Comparison of ENCODE assay signal across 11 cellular contexts in the genomic region with DNA sequence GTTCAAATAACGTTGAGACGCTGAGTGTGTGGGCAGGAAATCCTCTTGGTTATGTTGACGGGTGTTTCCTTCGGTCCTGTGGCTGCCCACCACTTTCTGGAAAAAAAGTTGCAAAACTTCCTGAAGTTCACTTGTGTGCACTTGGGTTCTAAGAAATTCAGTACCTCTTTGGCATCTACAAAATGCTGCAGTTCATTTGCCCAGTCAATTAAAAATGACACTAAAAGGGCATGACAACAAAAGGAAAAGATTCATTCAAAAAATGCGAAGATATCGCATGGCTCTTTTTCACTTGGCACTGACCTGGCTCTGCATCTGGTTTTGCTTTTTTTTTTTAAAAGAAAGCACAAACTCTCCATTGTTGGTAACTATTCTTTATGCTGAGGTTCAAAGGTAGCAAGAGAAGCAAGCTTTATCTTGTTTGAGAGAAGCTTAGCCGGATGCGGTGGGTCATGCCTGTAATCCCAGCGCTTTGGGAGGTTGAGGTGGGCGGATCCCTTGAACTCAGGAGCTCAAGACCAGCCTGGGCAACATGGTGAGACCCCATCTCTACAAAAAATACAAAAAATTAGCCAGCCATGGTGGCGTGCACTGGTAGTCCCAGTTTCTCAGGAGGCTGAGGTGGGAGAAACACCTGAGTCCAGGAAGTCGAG. TPM values are rescaled to one million over a fixed set of nuclear protein-coding genes. Genes with fewer than 3 reads are reported as not detected.
A peak's percentile ranks its signal among the peaks of the same experiment; 100 is the strongest.
DNase-seq lines count a peak whose midpoint lies in the region; ATAC-seq, FAIRE-seq and TF ChIP-seq lines count a peak whose summit lies in the region.
"Had no signal": no experiment of that assay in that cellular context is flagged by ENCODE, and none has a peak within 500 bp of the region (broad histone marks: within the 10 kb centered on the region; RNA-seq: fewer than 3 reads in every experiment).

No MANE protein-coding gene starts in this region.

- H3K9ac ChIP-seq in HepG2 (ENCODE audit: insufficient read depth, low read depth, low read length), result peak overlapping the region; percentile 77

- H3K27me3 Mint-ChIP-seq in activated T-helper 1 cell treated with anti-CD3 and anti-CD28 coated beads, Interleukin-12 subunit alpha, Interleukin-12 subunit beta, Interleukin-2, Interleukin-4 antibody, amounts not matched to agents 30 ng/mL and 10 ng/mL and 1 ng/mL, durations not matched to agents 14 hours and 24 hours and 36 hours (ENCODE audit: insufficient read depth), result no peaks in the 10 kb centered on the region

- no TSS peak for BruUV-seq in HepG2 (replicated peaks; lab: Mats Ljungman, UMichigan)

- FAIRE-seq in HepG2 (lab: Jason Lieb, UNC), result peak; percentile 93

- H3K4me3 Mint-ChIP-seq in activated T-helper 1 cell treated with anti-CD3 and anti-CD28 coated beads, Interleukin-12 subunit alpha, Interleukin-12 subunit beta, Interleukin-2, Interleukin-4 antibody, amounts not matched to agents 30 ng/mL and 10 ng/mL and 1 ng/mL, durations not matched to agents 14 hours and 24 hours and 36 hours, result peak overlapping the region; percentile 76

- H3K9me3 Mint-ChIP-seq in activated T-helper 1 cell treated with anti-CD3 and anti-CD28 coated beads, Interleukin-12 subunit alpha, Interleukin-12 subunit beta, Interleukin-2, Interleukin-4 antibody, amounts not matched to agents 30 ng/mL and 10 ng/mL and 1 ng/mL, durations not matched to agents 14 hours and 24 hours and 36 hours, result no peaks in the 10 kb centered on the region

- peak overlapping the region; percentile 89 for H3K27ac Mint-ChIP-seq in activated T-helper 1 cell treated with anti-CD3 and anti-CD28 coated beads, Interleukin-12 subunit alpha, Interleukin-12 subunit beta, Interleukin-2, Interleukin-4 antibody, amounts not matched to agents 30 ng/mL and 10 ng/mL and 1 ng/mL, durations not matched to agents 14 hours and 24 hours and 36 hours

- H3K4me3 ChIP-seq in HepG2 (replicated peaks in 1 of 3; ENCODE audit: insufficient read depth in 1 of 3, low read depth in 2 of 3, low read length in 3 of 3) (peak overlapping the region; percentile 38 to 51 (median 41); a peak in 4 of 6 replicates), vagina (no peak overlapping the region)
- H3K4me3 ChIP-seq: cardiac muscle cell, SK-N-MC had no signal

- H3K27ac ChIP-seq in HepG2 (ENCODE audit: extremely low read length, insufficient read depth, low read length) (peak overlapping the region; percentile 98), vagina (peak overlapping the region; percentile 64)
- H3K27ac ChIP-seq: cardiac muscle cell, SK-N-MC had no signal

- WGBS in HepG2 (ENCODE audit: low lambda C conversion rate), result 3% methylated on average over 12 of the region's 12 CpGs

- H3K4me2 ChIP-seq in HepG2 (ENCODE audit: low read depth, low read length), result peak overlapping the region; percentile 78

- POLR2A ChIA-PET in HepG2 (lab: Yijun Ruan, JAX), result interaction anchor here (0.7 to 18.2 kb wide), 9 partner anchors 8 to 194 kb away, joined by 3 to 945 read pairs (median 11); partner anchors contain the start of genes CCDC117 and XBP1

- peak; percentile 45 for ATAC-seq in HepG2
- no peak for ATAC-seq in GM18873 (IDR thresholded peaks at IDR 0.05; ENCODE audit: low FRiP score, unreplicated experiment)
- ATAC-seq in HG03175 (IDR thresholded peaks at IDR 0.05; ENCODE audit: unreplicated experiment), result no peak
- no peak for ATAC-seq in SK-N-SH treated with all-trans-retinoic acid at 6 μM for 48 hours

- peaks cover 34% of the 10 kb centered on the region for H3K36me3 Mint-ChIP-seq in activated T-helper 1 cell treated with anti-CD3 and anti-CD28 coated beads, Interleukin-12 subunit alpha, Interleukin-12 subunit beta, Interleukin-2, Interleukin-4 antibody, amounts not matched to agents 30 ng/mL and 10 ng/mL and 1 ng/mL, durations not matched to agents 14 hours and 24 hours and 36 hours (ENCODE audit: low read depth)

- H3K79me2 ChIP-seq in HepG2 (ENCODE audit: insufficient read depth, low read length), result peaks cover 5% of the 10 kb centered on the region

- H3K9me3 ChIP-seq in HepG2 (ENCODE audit: low read length) (no peaks in the 10 kb centered on the region), vagina (no peaks in the 10 kb centered on the region)

- H2AFZ ChIP-seq in HepG2 (ENCODE audit: low read length), result no peak overlapping the region

- in situ Hi-C loops in HepG2 (cut with HindIII; ENCODE audit: extremely low pct_ligation_motif_present, low pct_unique_long_range_greater_than_20kb), result no loop called here

- H3K4me1 Mint-ChIP-seq in activated T-helper 1 cell treated with anti-CD3 and anti-CD28 coated beads, Interleukin-12 subunit alpha, Interleukin-12 subunit beta, Interleukin-2, Interleukin-4 antibody, amounts not matched to agents 30 ng/mL and 10 ng/mL and 1 ng/mL, durations not matched to agents 14 hours and 24 hours and 36 hours (ENCODE audit: low read depth), result peaks cover 81% of the 10 kb centered on the region

- no peaks in the 10 kb centered on the region for H3K27me3 ChIP-seq in HepG2 (ENCODE audit: control insufficient read depth in 1 of 2, insufficient read depth in 2 of 2, low read length in 2 of 2)
- H3K27me3 ChIP-seq in vagina, result no peaks in the 10 kb centered on the region
- H3K27me3 ChIP-seq: cardiac muscle cell had no signal

- TF ChIP-seq POLR2A in HepG2 (IDR thresholded peaks at IDR 0.05; ENCODE audit: insufficient read depth in 1 of 2, low read depth in 2 of 2, low read length in 2 of 2) (no peak), vagina (IDR thresholded peaks at IDR 0.05) (no peak)

- H4K20me1 ChIP-seq in HepG2 (ENCODE audit: insufficient read depth, low read length), result no peaks in the 10 kb centered on the region

- TF ChIP-seq EP300 in HepG2 (IDR thresholded peaks at IDR 0.05; ENCODE audit: low read depth in 2 of 2, low read length in 2 of 2), result peak; percentile 62 to 90; a peak in 2 of 4 replicates
- TF ChIP-seq EP300 in HepG2 (CRISPR knock-in tag; IDR thresholded peaks at IDR 0.05; ENCODE audit: borderline replicate concordance), result peak; percentile 88

- no peak for TF ChIP-seq CTCF in HepG2 (CRISPR knock-in tag; IDR thresholded peaks at IDR 0.05)
- no peak for TF ChIP-seq CTCF in vagina (IDR thresholded peaks at IDR 0.05)

- no peak for TF ChIP-seq RAD21 in HepG2 (CRISPR knock-in tag; IDR thresholded peaks at IDR 0.05)

- intact Hi-C loops in activated T-helper 1 cell treated with anti-CD3 and anti-CD28 coated beads, Interleukin-12 subunit alpha, Interleukin-12 subunit beta, Interleukin-2, Interleukin-4 antibody, amounts not matched to agents 30 ng/mL and 10 ng/mL and 1 ng/mL, durations not matched to agents 14 hours and 24 hours and 36 hours (cut with micrococcal nuclease), result loop anchor here (1.0 to 5.0 kb wide), 4 partner anchors 12 to 139 kb away; no protein-coding TSS in a partner anchor
- intact Hi-C loops in HepG2 (cut with micrococcal nuclease; ENCODE audit: unreplicated experiment) (loop anchor here (1.0 kb wide), 1 partner anchor 9 kb away; no protein-coding TSS in a partner anchor), vagina (cut with DNase I) (no loop called here)

- CTCF ChIA-PET in HepG2 (lab: Yijun Ruan, JAX; ENCODE audit: low intra/inter-chr PET ratio, low total read pairs), result no interaction called here

- no peaks in the 10 kb centered on the region for H3K36me3 ChIP-seq in HepG2 (replicated peaks in 1 of 2; ENCODE audit: control insufficient read depth in 1 of 2, insufficient read depth in 2 of 2, low read length in 2 of 2)
- H3K36me3 ChIP-seq in vagina, result no peaks in the 10 kb centered on the region
- H3K36me3 ChIP-seq: cardiac muscle cell had no signal

- H3K4me1 ChIP-seq in HepG2 (ENCODE audit: insufficient read depth, low read length), result peaks cover 94% of the 10 kb centered on the region
- peaks cover 32% of the 10 kb centered on the region for H3K4me1 ChIP-seq in vagina

- peak; percentile 39 for DNase-seq in stimulated activated CD4-positive, alpha-beta T cell treated with anti-CD3 and anti-CD28 coated beads, Interleukin-15, amount 100 ng/mL, for 24 hours
- no peak for DNase-seq in stimulated activated CD4-positive, alpha-beta T cell treated with anti-CD3 and anti-CD28 coated beads, Interleukin-4, amount 100 ng/mL, for 24 hours
- peak; percentile 60 for DNase-seq in activated T-helper 1 cell treated with anti-CD3 and anti-CD28 coated beads, Interleukin-12 subunit alpha, Interleukin-12 subunit beta, Interleukin-2, Interleukin-4 antibody, amounts not matched to agents 30 ng/mL and 10 ng/mL and 1 ng/mL, durations not matched to agents 14 hours and 24 hours and 36 hours (ENCODE audit: low spot score)
- DNase-seq in HepG2 (ENCODE audit: low spot score) (peak; percentile 96), vagina (ENCODE audit: extremely low spot score in 2 of 2) (no peak)
- DNase-seq: COR-L47 had no signal

RNA-seq across cellular contexts. Expression of gene XBP1, which starts 10.6 kb away (rescaled TPM):
- 177 and 181 TPM in 2 replicates for total RNA-seq in activated T-helper 1 cell treated with anti-CD3 and anti-CD28 coated beads, Interleukin-12 subunit alpha, Interleukin-12 subunit beta, Interleukin-2, Interleukin-4 antibody, amounts not matched to agents 30 ng/mL and 10 ng/mL and 1 ng/mL, durations not matched to agents 14 hours and 24 hours and 36 hours
- total RNA-seq in HepG2 (2016; rRNA removed; fragmentation: Illumina TruSeq; extraction: Trizol) (313 and 427 TPM in 2 replicates), vagina (141 TPM)
- total RNA-seq in HepG2 (2016; cell fraction: cytosol; rRNA removed; fragmentation: Illumina TruSeq; extraction: Trizol; ENCODE audit: low read depth), result 141 and 153 TPM in 2 replicates
- total RNA-seq in HepG2 (2016; cell fraction: insoluble cytoplasmic fraction; rRNA removed; fragmentation: Illumina TruSeq; extraction: Trizol), result 301 and 418 TPM in 2 replicates
- 264 and 299 TPM in 2 replicates for total RNA-seq in HepG2 (2016; cell fraction: membrane; rRNA removed; fragmentation: Illumina TruSeq; extraction: Trizol)
- 351 and 393 TPM in 2 replicates for total RNA-seq in HepG2 (2016; cell fraction: nucleus; rRNA removed; fragmentation: Illumina TruSeq; extraction: Trizol)
- 394 and 416 TPM in 2 replicates for polyA plus RNA-seq in HepG2 (2011; rRNA removed)
- 294 and 385 TPM in 2 replicates for polyA plus RNA-seq in HepG2 (2011; cell fraction: cytosol; rRNA removed)
- polyA plus RNA-seq in HepG2 (2011; cell fraction: nucleus; rRNA removed), result 177 and 227 TPM in 2 replicates
- polyA plus RNA-seq in HepG2 (2012), result 183 and 277 TPM in 2 replicates
- 97.4 and 108 TPM in 2 replicates for polyA plus RNA-seq in HepG2 (2016; cell fraction: cytosol; fragmentation: Illumina TruSeq; extraction: Trizol; ENCODE audit: low read depth)
- polyA plus RNA-seq in HepG2 (2016; cell fraction: insoluble cytoplasmic fraction; fragmentation: Illumina TruSeq; extraction: Trizol; ENCODE audit: low read depth), result 293 and 310 TPM in 2 replicates
- polyA plus RNA-seq in HepG2 (2016; cell fraction: membrane; fragmentation: Illumina TruSeq; extraction: Trizol; ENCODE audit: low read depth), result 142 and 166 TPM in 2 replicates
- 511 and 532 TPM in 2 replicates for polyA plus RNA-seq in HepG2 (2016; cell fraction: nucleus; fragmentation: Illumina TruSeq; extraction: Trizol; ENCODE audit: insufficient read depth, low read depth)
- 163 and 714 TPM in 2 replicates for polyA minus RNA-seq in HepG2 (2011; rRNA and poly(A)+ RNA removed; ENCODE audit: low replicate concordance)
- 357 and 375 TPM in 2 replicates for polyA minus RNA-seq in HepG2 (2011; cell fraction: cytosol; rRNA and poly(A)+ RNA removed)
- polyA minus RNA-seq in HepG2 (2011; cell fraction: nucleus; rRNA and poly(A)+ RNA removed), result 208 and 277 TPM in 2 replicates

RNA-seq across cellular contexts. Expression of gene CCDC117, which starts 38.5 kb away (rescaled TPM):
- total RNA-seq in activated T-helper 1 cell treated with anti-CD3 and anti-CD28 coated beads, Interleukin-12 subunit alpha, Interleukin-12 subunit beta, Interleukin-2, Interleukin-4 antibody, amounts not matched to agents 30 ng/mL and 10 ng/mL and 1 ng/mL, durations not matched to agents 14 hours and 24 hours and 36 hours, result 46.4 and 52.8 TPM in 2 replicates
- 34.2 and 43.8 TPM in 2 replicates for total RNA-seq in HepG2 (2016; rRNA removed; fragmentation: Illumina TruSeq; extraction: Trizol)
- total RNA-seq in HepG2 (2016; cell fraction: cytosol; rRNA removed; fragmentation: Illumina TruSeq; extraction: Trizol; ENCODE audit: low read depth), result 3.6 and 5.8 TPM in 2 replicates
- total RNA-seq in HepG2 (2016; cell fraction: insoluble cytoplasmic fraction; rRNA removed; fragmentation: Illumina TruSeq; extraction: Trizol), result 33.6 and 41.0 TPM in 2 replicates
- 21.8 and 22.8 TPM in 2 replicates for total RNA-seq in HepG2 (2016; cell fraction: membrane; rRNA removed; fragmentation: Illumina TruSeq; extraction: Trizol)
- total RNA-seq in HepG2 (2016; cell fraction: nucleus; rRNA removed; fragmentation: Illumina TruSeq; extraction: Trizol), result 18.7 and 21.9 TPM in 2 replicates
- polyA plus RNA-seq in HepG2 (2011; rRNA removed), result 12.1 and 12.6 TPM in 2 replicates
- polyA plus RNA-seq in HepG2 (2011; cell fraction: cytosol; rRNA removed), result 7.2 and 12.4 TPM in 2 replicates
- polyA plus RNA-seq in HepG2 (2011; cell fraction: nucleus; rRNA removed), result 3.6 and 7.1 TPM in 2 replicates
- 22.6 and 27.8 TPM in 2 replicates for polyA plus RNA-seq in HepG2 (2012)
- 2.1 and 2.8 TPM in 2 replicates for polyA plus RNA-seq in HepG2 (2016; cell fraction: cytosol; fragmentation: Illumina TruSeq; extraction: Trizol; ENCODE audit: low read depth)
- polyA plus RNA-seq in HepG2 (2016; cell fraction: insoluble cytoplasmic fraction; fragmentation: Illumina TruSeq; extraction: Trizol; ENCODE audit: low read depth), result 41.1 and 42.1 TPM in 2 replicates
- 10.2 and 11.0 TPM in 2 replicates for polyA plus RNA-seq in HepG2 (2016; cell fraction: membrane; fragmentation: Illumina TruSeq; extraction: Trizol; ENCODE audit: low read depth)
- 24.6 and 26.0 TPM in 2 replicates for polyA plus RNA-seq in HepG2 (2016; cell fraction: nucleus; fragmentation: Illumina TruSeq; extraction: Trizol; ENCODE audit: insufficient read depth, low read depth)
- 4.4 and 5.8 TPM in 2 replicates for polyA minus RNA-seq in HepG2 (2011; rRNA and poly(A)+ RNA removed; ENCODE audit: low replicate concordance)
- 22.9 and 28.6 TPM in 2 replicates for polyA minus RNA-seq in HepG2 (2011; cell fraction: cytosol; rRNA and poly(A)+ RNA removed)
- polyA minus RNA-seq in HepG2 (2011; cell fraction: nucleus; rRNA and poly(A)+ RNA removed), result 10.7 and 18.3 TPM in 2 replicates
- 14.2 TPM for total RNA-seq in vagina

Comparison
In these comparisons a context has a peak if more than half of its experiments do, and no peak if none do; other contexts are left out.
1. DNase-seq: peak in stimulated activated CD4-positive, alpha-beta T cell treated with anti-CD3 and anti-CD28 coated beads, Interleukin-15, amount 100 ng/mL, for 24 hours (single experiment), activated T-helper 1 cell treated with anti-CD3 and anti-CD28 coated beads, Interleukin-12 subunit alpha, Interleukin-12 subunit beta, Interleukin-2, Interleukin-4 antibody, amounts not matched to agents 30 ng/mL and 10 ng/mL and 1 ng/mL, durations not matched to agents 14 hours and 24 hours and 36 hours (single experiment) and HepG2 (single experiment); none in stimulated activated CD4-positive, alpha-beta T cell treated with anti-CD3 and anti-CD28 coated beads, Interleukin-4, amount 100 ng/mL, for 24 hours (single experiment) and vagina (0 of 2).
2. H3K4me3 ChIP-seq: peak in HepG2 (3 of 3); none in vagina (0 of 2).